ENCODE assay signal across 5 cellular contexts in the genomic region with DNA sequence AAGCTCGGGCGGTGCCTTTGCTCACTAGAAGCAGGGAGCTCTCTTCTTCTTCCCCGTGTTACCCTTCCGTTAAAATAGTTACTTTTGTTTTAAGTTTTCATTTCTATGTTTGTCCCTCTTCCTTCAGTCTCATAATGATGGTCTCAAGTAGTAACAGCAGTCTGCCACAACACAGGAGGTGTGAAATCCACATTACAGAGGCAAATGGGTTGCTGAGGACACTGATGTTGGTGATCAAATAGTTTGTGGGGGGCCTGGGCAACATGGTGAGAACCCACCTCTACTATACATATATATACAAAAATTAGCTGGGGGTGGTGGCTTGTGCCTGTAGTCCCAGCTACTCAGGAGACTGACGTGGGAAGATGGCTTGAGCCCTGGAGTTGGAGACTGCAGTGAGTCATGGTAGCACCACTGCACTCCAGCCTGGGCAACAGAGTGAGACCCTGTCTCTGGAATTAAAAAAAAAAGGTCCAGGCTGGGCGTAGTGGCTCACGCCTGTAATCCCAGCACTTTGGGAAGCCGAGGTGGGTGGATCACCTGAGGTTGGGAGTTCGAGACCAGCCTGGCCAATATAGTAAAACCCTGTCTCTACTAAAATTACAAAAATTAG. TPM values are rescaled to one million over a fixed set of nuclear protein-coding genes. Genes with fewer than 3 reads are reported as not detected.
"Had no signal": no experiment of that assay in that cellular context is flagged by ENCODE, and none has a peak within 500 bp of the region (broad histone marks: within the 10 kb centered on the region; RNA-seq: fewer than 3 reads in every experiment).

No MANE protein-coding gene starts in this region.

RNA-seq across cellular contexts. Expression of gene SMIM1, which starts 37.7 kb away (rescaled TPM):
- total RNA-seq: LHCN-M2 had no signal

RNA-seq across cellular contexts. Expression of gene CCDC27, which starts 58.0 kb away (rescaled TPM):
- total RNA-seq: activated B cell treated with CpG ODN at 0.5 μM for 24 hours; activated CD4-positive, alpha-beta memory T cell treated with anti-CD3 and anti-CD28 coated beads for 36 hours; LHCN-M2; PC-3; Right ventricle myocardium superior had no signal
